ENCODE assay signal across 26 cellular contexts in genomic region chr12:2080604-2081003, GRCh38. TPM values are rescaled to one million over a fixed set of nuclear protein-coding genes. Genes with fewer than 3 reads are reported as not detected.
DNase-seq lines count a peak whose midpoint lies in the region; ATAC-seq and TF ChIP-seq lines count a peak whose summit lies in the region.
"Had no signal": no experiment of that assay in that cellular context is flagged by ENCODE, and none has a peak within 500 bp of the region (broad histone marks: within the 10 kb centered on the region; RNA-seq: fewer than 3 reads in every experiment).

No MANE protein-coding gene starts in this region.

- no peak for TF ChIP-seq RAD21 in SK-N-SH (IDR thresholded peaks at IDR 0.05; ENCODE audit: low read length)

- peaks cover 4% of the 10 kb centered on the region for H3F3A ChIP-seq in SK-N-SH (replicated peaks; ENCODE audit: insufficient read depth)

- no peak for TF ChIP-seq POLR2A in esophagus muscularis mucosa (IDR thresholded peaks at IDR 0.05; ENCODE audit: low read depth)
- no peak for TF ChIP-seq POLR2A in transverse colon (IDR thresholded peaks at IDR 0.05)

- H4K20me1 ChIP-seq in SK-N-SH (ENCODE audit: insufficient read depth), result 0 out of 2 replicates have a peak, but pooled peaks cover 5% of the 10 kb centered on the region
- H4K20me1 ChIP-seq in hepatocyte (ENCODE audit: insufficient read depth, poor library complexity, severe bottlenecking), result no peaks in the 10 kb centered on the region
- H4K20me1 ChIP-seq: BLaER1 had no signal

- CTCF ChIA-PET in SK-N-SH (lab: Yijun Ruan, JAX), result no interaction called here

- no peaks in the 10 kb centered on the region for H3K9me2 ChIP-seq in SK-N-SH
- no peaks in the 10 kb centered on the region for H3K9me2 ChIP-seq in hepatocyte (replicated peaks; ENCODE audit: insufficient read depth)

- no peak for TF ChIP-seq EP300 in SK-N-SH (IDR thresholded peaks at IDR 0.05; ENCODE audit: borderline replicate concordance in 1 of 2, low read depth in 1 of 2, low read length in 1 of 2)
- no peak for TF ChIP-seq EP300 in esophagus muscularis mucosa (IDR thresholded peaks at IDR 0.05)
- no peak for TF ChIP-seq EP300 in transverse colon (IDR thresholded peaks at IDR 0.05; ENCODE audit: low read depth)

- no peaks in the 10 kb centered on the region for H3K36me3 ChIP-seq in SK-N-SH (replicated peaks in 1 of 2; ENCODE audit: control insufficient read depth in 1 of 2, insufficient read depth in 2 of 2, low read length in 1 of 2)
- no peaks in the 10 kb centered on the region for H3K36me3 ChIP-seq in ascending aorta
- H3K36me3 ChIP-seq in esophagus muscularis mucosa, result peaks cover 0 to 4% (median 0%) of the 10 kb centered on the region in 4 donors
- H3K36me3 ChIP-seq in thoracic aorta, result no peaks in the 10 kb centered on the region
- H3K36me3 ChIP-seq in hepatocyte (replicated peaks; ENCODE audit: insufficient read depth, low read depth), result no peaks in the 10 kb centered on the region
- H3K36me3 ChIP-seq in transverse colon, result no peaks in the 10 kb centered on the region
- H3K36me3 ChIP-seq: BE2C, BLaER1 had no signal

- no peaks in the 10 kb centered on the region for H3K27me3 ChIP-seq in SK-N-SH (ENCODE audit: insufficient read depth)
- H3K27me3 ChIP-seq in ascending aorta, result no peaks in the 10 kb centered on the region
- H3K27me3 ChIP-seq in esophagus muscularis mucosa, result no peaks in the 10 kb centered on the region
- H3K27me3 ChIP-seq in thoracic aorta (replicated peaks; ENCODE audit: insufficient read depth), result no peaks in the 10 kb centered on the region
- H3K27me3 ChIP-seq in hepatocyte, result no peaks in the 10 kb centered on the region
- H3K27me3 ChIP-seq in transverse colon, result no peaks in the 10 kb centered on the region
- H3K27me3 ChIP-seq: BE2C, BLaER1 had no signal

- intact Hi-C loops in ascending aorta (cut with DNase I), result no loop called here
- intact Hi-C loops in esophagus muscularis mucosa (cut with DNase I), result no loop called here
- intact Hi-C loops in transverse colon (cut with DNase I; ENCODE audit: low total_unique reads), result no loop called here

- in situ Hi-C loops in transverse colon (cut with MboI; ENCODE audit: low pct_ligation_motif_present in 1 of 4, low pct_unique_long_range_greater_than_20kb in 1 of 4, low sequenced_read_pairs in 3 of 4), result no loop called here

- peaks cover 6 to 13% of the 10 kb centered on the region in 2 experiments; a peak in 1 of 4 replicates for H3K4me1 ChIP-seq in SK-N-SH (ENCODE audit: control insufficient read depth in 1 of 2, insufficient read depth in 2 of 2, low read depth in 1 of 2, low read length in 1 of 2)
- peaks cover 13 to 55% of the 10 kb centered on the region in 2 donors for H3K4me1 ChIP-seq in ascending aorta
- H3K4me1 ChIP-seq in esophagus muscularis mucosa, result peaks cover 56 to 73% (median 68%) of the 10 kb centered on the region in 4 donors
- H3K4me1 ChIP-seq in thoracic aorta (ENCODE audit: control insufficient read depth in 1 of 2, low read depth in 2 of 2), result peaks cover 45 to 82% of the 10 kb centered on the region in 2 donors
- H3K4me1 ChIP-seq in hepatocyte (ENCODE audit: insufficient read depth), result no peaks in the 10 kb centered on the region
- H3K4me1 ChIP-seq in transverse colon, result peaks cover 0 to 10% (median 4%) of the 10 kb centered on the region in 4 donors
- H3K4me1 ChIP-seq: A549, BE2C had no signal

- no peak for TF ChIP-seq CTCF in SK-N-SH (IDR thresholded peaks at IDR 0.05)
- TF ChIP-seq CTCF in ascending aorta (IDR thresholded peaks at IDR 0.05), result no peak
- no peak for TF ChIP-seq CTCF in esophagus muscularis mucosa (IDR thresholded peaks at IDR 0.05)
- TF ChIP-seq CTCF in thoracic aorta (IDR thresholded peaks at IDR 0.05), result no peak
- TF ChIP-seq CTCF in hepatocyte (IDR thresholded peaks at IDR 0.05; ENCODE audit: poor library complexity), result no peak
- no peak for TF ChIP-seq CTCF in transverse colon (IDR thresholded peaks at IDR 0.05)

- DNase-seq in SK-N-SH (no peak), ascending aorta (ENCODE audit: low spot score in 2 of 2) (no peak), esophagus muscularis mucosa (ENCODE audit: extremely low spot score) (no peak), thoracic aorta (ENCODE audit: low spot score) (no peak), hepatocyte (ENCODE audit: low spot score) (no peak), AG08396 (ENCODE audit: low spot score) (no peak), transverse colon (no peak)
- DNase-seq: BE2C; C1 segment of cervical spinal cord; CD4-positive, alpha-beta memory T cell; CD4-positive, CD25-positive, alpha-beta regulatory T cell; CD8-positive, alpha-beta memory T cell; COR-L47; DMS 273 treated with DMSO at 0.1 percent for 48 hours; DMS153; DMS53; DMS79; DND-41; EL; GDM1 had no signal

- H3K4me3 ChIP-seq in SK-N-SH (ENCODE audit: low read depth in 2 of 2, low read length in 1 of 2) (no peak overlapping the region), ascending aorta (no peak overlapping the region), esophagus muscularis mucosa (no peak overlapping the region), thoracic aorta (no peak overlapping the region), hepatocyte (no peak overlapping the region), transverse colon (no peak overlapping the region)
- H3K4me3 ChIP-seq: A549, BLaER1, GM12878 had no signal

- H3K27ac ChIP-seq in SK-N-SH (ENCODE audit: low read depth in 2 of 2, low read length in 1 of 2), result no peak overlapping the region
- peak overlapping the region; percentile 78 to 85 for H3K27ac ChIP-seq in ascending aorta
- peak overlapping the region in 3 of 4 donors; percentile 54 to 74 (median 69) for H3K27ac ChIP-seq in esophagus muscularis mucosa (replicated peaks in 1 of 4)
- H3K27ac ChIP-seq in thoracic aorta, result peak overlapping the region; percentile 76 to 80
- H3K27ac ChIP-seq in hepatocyte, result no peak overlapping the region
- no peak overlapping the region for H3K27ac ChIP-seq in transverse colon
- H3K27ac ChIP-seq: 22Rv1, A549, BLaER1 had no signal

- H3K4me2 ChIP-seq in SK-N-SH (no peak overlapping the region), hepatocyte (no peak overlapping the region)
- H3K4me2 ChIP-seq: A549, BLaER1 had no signal

- no peaks in the 10 kb centered on the region for H3K79me2 ChIP-seq in SK-N-SH (ENCODE audit: insufficient read depth)
- no peaks in the 10 kb centered on the region for H3K79me2 ChIP-seq in hepatocyte

- H3K9ac ChIP-seq in SK-N-SH, result no peak overlapping the region
- H3K9ac ChIP-seq: BLaER1 had no signal

- ATAC-seq in SK-N-SH treated with all-trans-retinoic acid at 6 μM for 48 hours (no peak), thoracic aorta (ENCODE audit: insufficient number of reproducible peaks, low FRiP score, low read depth) (no peak)
- ATAC-seq: A549, GM12878 had no signal

- POLR2A ChIA-PET in SK-N-SH (lab: Yijun Ruan, JAX), result no interaction called here

- H2AFZ ChIP-seq in SK-N-SH (ENCODE audit: low read depth), result no peak overlapping the region
- no peak overlapping the region for H2AFZ ChIP-seq in hepatocyte

- H3K9me3 ChIP-seq in SK-N-SH (no peaks in the 10 kb centered on the region), ascending aorta (no peaks in the 10 kb centered on the region), esophagus muscularis mucosa (peaks cover 0 to 4% (median 0%) of the 10 kb centered on the region in 4 donors), thoracic aorta (no peaks in the 10 kb centered on the region), hepatocyte (ENCODE audit: low read depth) (no peaks in the 10 kb centered on the region), transverse colon (no peaks in the 10 kb centered on the region)
- H3K9me3 ChIP-seq: BE2C had no signal

TF ChIP-seq in SK-N-SH, 30 proteins besides CTCF, POLR2A, EP300 and RAD21:
- no peak for TF ChIP-seq USF1 (IDR thresholded peaks at IDR 0.05; ENCODE audit: borderline replicate concordance, low read depth)
- no peak for TF ChIP-seq NFIC (IDR thresholded peaks at IDR 0.05; ENCODE audit: borderline replicate concordance)
- no peak for TF ChIP-seq NRF1 (IDR thresholded peaks at IDR 0.05; ENCODE audit: low read depth, low read length)
- no peak for TF ChIP-seq POLR2AphosphoS5 (IDR thresholded peaks at IDR 0.05; ENCODE audit: low read depth, low read length)
- TF ChIP-seq FOXJ3 (CRISPR knock-in tag; IDR thresholded peaks at IDR 0.05), result no peak
- no peak for TF ChIP-seq TCF12 (IDR thresholded peaks at IDR 0.05)
- no peak for TF ChIP-seq FOXM1 (IDR thresholded peaks at IDR 0.05; ENCODE audit: low read depth)
- TF ChIP-seq MEF2A (IDR thresholded peaks at IDR 0.05; ENCODE audit: borderline replicate concordance, low read depth), result no peak

RNA-seq across cellular contexts. Expression of gene CACNA1C, which starts 27.8 kb away (rescaled TPM):
- polyA plus RNA-seq in SK-N-SH (2012; rRNA removed) (1.5 and 1.6 TPM in 2 replicates), hepatocyte (3.2 and 7.9 TPM in 2 replicates)
- 0.68 and 1.6 TPM in 2 replicates for polyA plus RNA-seq in SK-N-SH (2012; cell fraction: cytosol; rRNA removed)
- 7.6 and 7.9 TPM in 2 replicates for polyA plus RNA-seq in SK-N-SH (2012; cell fraction: nucleus; rRNA removed)
- total RNA-seq in ascending aorta (102 TPM), esophagus muscularis mucosa (100 to 1,000 TPM in 1 of 4 donors, 10 to 100 TPM in 3; 44.1 to 104 (median 49.4) TPM), thoracic aorta (100 to 1,000 TPM in 1 of 2 donors, 10 to 100 TPM in 1; 70.0 to 127 TPM), hepatocyte (3.8 and 4.0 TPM in 2 replicates), transverse colon (10 to 100 TPM; 18.8 to 35.2 (median 24.8) TPM)
- polyA plus RNA-seq: A549, CD14-positive monocyte had no signal

Comparison
In these comparisons a context has a peak if more than half of its experiments do, and no peak if none do; other contexts are left out.
1. H3K27ac ChIP-seq: peak in ascending aorta (2 of 2), esophagus muscularis mucosa (3 of 4) and thoracic aorta (2 of 2); none in SK-N-SH (0 of 2), hepatocyte (single experiment) and transverse colon (0 of 4).